Comparison of ENCODE assay signal across 8 cellular contexts in genomic region chr3:169812124-169812843, GRCh38. TPM values are rescaled to one million over a fixed set of nuclear protein-coding genes. Genes with fewer than 3 reads are reported as not detected.
DNase-seq lines count a peak whose midpoint lies in the region; ATAC-seq and TF ChIP-seq lines count a peak whose summit lies in the region.

No MANE protein-coding gene starts in this region.

- ATAC-seq in activated naive CD8-positive, alpha-beta T cell treated with anti-CD3 and anti-CD28 coated beads, Interleukin-2, amount 50 U/mL, for 24 hours: peak; percentile 65
- peak; percentile 96 for ATAC-seq in left ventricle myocardium superior

- H3K4me1 Mint-ChIP-seq in Calu3 (ENCODE audit: low read depth, unreplicated experiment): no peaks in the 10 kb centered on the region
- peaks cover 28% of the 10 kb centered on the region for H3K4me1 Mint-ChIP-seq in activated naive CD8-positive, alpha-beta T cell treated with anti-CD3 and anti-CD28 coated beads, Interleukin-2, amount 50 U/mL, for 24 hours

- peak; percentile 28; the same call in 1 of the 2 replicates for TF ChIP-seq POLR2A in Raji (IDR thresholded peaks at IDR 0.05; ENCODE audit: insufficient read depth, low read depth, low read length)

- intact Hi-C loops in Calu3 (cut with micrococcal nuclease; ENCODE audit: unreplicated experiment): no loop called here
- intact Hi-C loops in left ventricle myocardium superior (cut with micrococcal nuclease): no loop called here
- intact Hi-C loops in posterior vena cava (cut with DNase I): no loop called here

- H3K27ac Mint-ChIP-seq in Calu3 (ENCODE audit: unreplicated experiment): no peak overlapping the region
- peak overlapping the region; percentile 88 for H3K27ac Mint-ChIP-seq in activated naive CD8-positive, alpha-beta T cell treated with anti-CD3 and anti-CD28 coated beads, Interleukin-2, amount 50 U/mL, for 24 hours

- CTCF ChIA-PET in Calu3 (lab: Charles Lee): interaction anchor here (0.6 kb wide), 1 partner anchor 238 kb away, joined by 7 read pairs; no protein-coding TSS in a partner anchor

- H3K27me3 ChIP-seq in HL-60 (ENCODE audit: insufficient read depth, poor library complexity, severe bottlenecking): no peaks in the 10 kb centered on the region

- TF ChIP-seq CTCF in Calu3 (IDR thresholded peaks at IDR 0.05; ENCODE audit: unreplicated experiment) (no peak), GM20000 (IDR thresholded peaks at IDR 0.05; ENCODE audit: extremely low read depth, missing control alignments) (no peak), HL-60 (IDR thresholded peaks at IDR 0.05; ENCODE audit: insufficient read depth, low read length) (no peak)

- DNase-seq in Calu3: peak; percentile 63
- DNase-seq in GM20000 (ENCODE audit: low spot score): peak; percentile 82
- DNase-seq in HL-60 (ENCODE audit: low read depth in 1 of 2, low spot score in 1 of 2): peak; percentile 25 to 74
- DNase-seq in activated naive CD8-positive, alpha-beta T cell treated with anti-CD3 and anti-CD28 coated beads, Interleukin-2, amount 50 U/mL, for 24 hours: peak; percentile 59
- peak; percentile 89 for DNase-seq in left ventricle myocardium superior
- peak; percentile 90 for DNase-seq in posterior vena cava (ENCODE audit: low spot score)
- peak; percentile 55 for DNase-seq in ureter (ENCODE audit: low spot score)

- H3K4me3 Mint-ChIP-seq in Calu3 (ENCODE audit: low read depth, unreplicated experiment): peak overlapping the region; percentile 63
- H3K4me3 Mint-ChIP-seq in activated naive CD8-positive, alpha-beta T cell treated with anti-CD3 and anti-CD28 coated beads, Interleukin-2, amount 50 U/mL, for 24 hours: peak overlapping the region; percentile 85

- peaks cover 8% of the 10 kb centered on the region for H3K9me3 Mint-ChIP-seq in Calu3 (ENCODE audit: low read depth, unreplicated experiment)
- peaks cover 22% of the 10 kb centered on the region for H3K9me3 Mint-ChIP-seq in activated naive CD8-positive, alpha-beta T cell treated with anti-CD3 and anti-CD28 coated beads, Interleukin-2, amount 50 U/mL, for 24 hours

- H3K4me3 ChIP-seq in HL-60 (replicated peaks; ENCODE audit: insufficient read depth, low read length): peak overlapping the region; percentile 79

- peak overlapping the region; percentile 93 for H3K27ac ChIP-seq in HL-60 (replicated peaks)

- peaks cover 27% of the 10 kb centered on the region for H3K27me3 Mint-ChIP-seq in Calu3 (ENCODE audit: unreplicated experiment)
- peaks cover 8% of the 10 kb centered on the region for H3K27me3 Mint-ChIP-seq in activated naive CD8-positive, alpha-beta T cell treated with anti-CD3 and anti-CD28 coated beads, Interleukin-2, amount 50 U/mL, for 24 hours

- H3K36me3 Mint-ChIP-seq in Calu3 (ENCODE audit: insufficient read depth, unreplicated experiment): peaks cover 8% of the 10 kb centered on the region
- H3K36me3 Mint-ChIP-seq in activated naive CD8-positive, alpha-beta T cell treated with anti-CD3 and anti-CD28 coated beads, Interleukin-2, amount 50 U/mL, for 24 hours (ENCODE audit: low read depth): peaks cover 2% of the 10 kb centered on the region

- BruUV-seq in Calu3 (replicated peaks; lab: Mats Ljungman, UMichigan): no TSS peak

RNA-seq across cellular contexts. Expression of gene LRRIQ4, which starts 0.4 kb away (rescaled TPM):
- total RNA-seq in Calu3 (2022) (0.27 TPM in 1 of 2 replicates, not detected in the other), left ventricle myocardium superior (not detected), posterior vena cava (not detected), ureter (not detected)

RNA-seq across cellular contexts. Expression of gene LRRC34, which starts 0.4 kb away (rescaled TPM):
- total RNA-seq in Calu3 (2022) (not detected in 2 replicates), left ventricle myocardium superior (1.6 TPM), posterior vena cava (1 to 10 TPM; 1.9 to 4.8 TPM), ureter (4.5 TPM)

RNA-seq across cellular contexts. Expression of gene MYNN, which starts 39.1 kb away (rescaled TPM):
- total RNA-seq in Calu3 (2022) (19.9 and 22.9 TPM in 2 replicates), left ventricle myocardium superior (13.2 TPM), posterior vena cava (10 to 100 TPM; 15.0 to 17.4 TPM), ureter (18.5 TPM)

RNA-seq across cellular contexts. Expression of gene ACTRT3, which starts 42.9 kb away (rescaled TPM):
- total RNA-seq in Calu3 (2022) (2.2 and 2.5 TPM in 2 replicates), left ventricle myocardium superior (0.72 TPM), posterior vena cava (1 to 10 TPM; 2.2 to 2.4 TPM), ureter (4.0 TPM)

RNA-seq across cellular contexts. Expression of gene TERC, which starts 47.4 kb away (rescaled TPM):
- total RNA-seq in Calu3 (2022) (4.7 and 11.0 TPM in 2 replicates), left ventricle myocardium superior (3.5 TPM), posterior vena cava (1 to 10 TPM; 2.6 to 6.3 TPM), ureter (1.4 TPM)

Comparison
In these comparisons a context has a peak if more than half of its experiments do, and no peak if none do; other contexts are left out.
1. Peak in every context shown above with its lines: DNase-seq, ATAC-seq, H3K4me3 ChIP-seq and H3K27ac ChIP-seq.